21 cellular contexts compared by ENCODE assay signal in genomic region chr19:19212866-19213265, GRCh38. TPM values are rescaled to one million over a fixed set of nuclear protein-coding genes. Genes with fewer than 3 reads are reported as not detected.
A peak's percentile ranks its signal among the peaks of the same experiment; 100 is the strongest.
DNase-seq lines count a peak whose midpoint lies in the region; ATAC-seq, FAIRE-seq and TF ChIP-seq lines count a peak whose summit lies in the region.
"Had no signal": no experiment of that assay in that cellular context is flagged by ENCODE, and none has a peak within 500 bp of the region (broad histone marks: within the 10 kb centered on the region; RNA-seq: fewer than 3 reads in every experiment).

No MANE protein-coding gene starts in this region.

- no peak overlapping the region for H3K4me2 ChIP-seq in osteoblast (ENCODE audit: insufficient read depth, low read length)
- H3K4me2 ChIP-seq: A549 had no signal

- no peak overlapping the region for H2AFZ ChIP-seq in osteoblast (ENCODE audit: low read length)
- H2AFZ ChIP-seq: GM23248 had no signal

- peaks cover 83% of the 10 kb centered on the region for H3K27me3 Mint-ChIP-seq in WTC11 (ENCODE audit: low read depth)

- DNase-seq in WTC11 (ENCODE audit: low spot score) (no peak), osteoblast (ENCODE audit: insufficient read length, low spot score, missing footprints) (peak; percentile 66), NCI-H2029 treated with DMSO at 0.1 percent for 48 hours (lab: John Stamatoyannopoulos, UW) (no peak), right cardiac atrium (no peak), UCSD-AML1 (lab: John Stamatoyannopoulos, UW; ENCODE audit: unreplicated experiment) (no peak), small intestine (no peak)
- DNase-seq: BE2C; Caco-2; CD4-positive, alpha-beta memory T cell; DMS53; GF-D8; GM23248; HCEC 1CT; HFFc6 had no signal

- H3K9ac ChIP-seq in iPS-20b (ENCODE audit: low read depth, low read length) = no peak overlapping the region
- H3K9ac ChIP-seq: GM23248 had no signal

- FAIRE-seq in small intestine (lab: Jason Lieb, UNC) = no peak
- FAIRE-seq: A549, HTR-8/SVneo, K562 had no signal

- no peaks in the 10 kb centered on the region for H3K79me2 ChIP-seq in osteoblast (ENCODE audit: insufficient read depth, low read length)

- ATAC-seq in WTC11 (no peak), right cardiac atrium (no peak)
- ATAC-seq: K562 had no signal

- H3K27ac ChIP-seq in ectodermal cell (ENCODE audit: insufficient read depth, low read depth, low read length, poor library complexity, severe bottlenecking) (no peak overlapping the region), iPS-20b (ENCODE audit: low read length) (no peak overlapping the region), osteoblast (ENCODE audit: low read depth, low read length) (no peak overlapping the region), right cardiac atrium (ENCODE audit: low read length) (no peak overlapping the region), small intestine (ENCODE audit: low read depth in 1 of 2, low read length in 1 of 2) (no peak overlapping the region)
- H3K27ac ChIP-seq: A549, C4-2B, GM23248 had no signal

- H3K4me3 Mint-ChIP-seq in WTC11 = peak overlapping the region; percentile 70
- H3K4me3 Mint-ChIP-seq: CD4-positive, alpha-beta memory T cell; HFFc6 had no signal

- H3K27me3 ChIP-seq in ectodermal cell (ENCODE audit: control insufficient read depth, insufficient read depth, low read length, poor library complexity, severe bottlenecking) = peaks cover 63% of the 10 kb centered on the region
- peaks cover 73% of the 10 kb centered on the region for H3K27me3 ChIP-seq in iPS-20b (ENCODE audit: insufficient read depth, low read length)
- H3K27me3 ChIP-seq in osteoblast (ENCODE audit: insufficient read depth, low read length) = peaks cover 24% of the 10 kb centered on the region
- no peaks in the 10 kb centered on the region for H3K27me3 ChIP-seq in right cardiac atrium (ENCODE audit: control insufficient read depth, insufficient read depth)
- peaks cover 10 to 21% of the 10 kb centered on the region in 2 donors for H3K27me3 ChIP-seq in small intestine (ENCODE audit: control insufficient read depth in 2 of 2, insufficient read depth in 2 of 2, low read length in 2 of 2)

- H3K4me1 Mint-ChIP-seq in WTC11 = peaks cover 14% of the 10 kb centered on the region

- no peaks in the 10 kb centered on the region for H3K36me3 Mint-ChIP-seq in WTC11
- H3K36me3 Mint-ChIP-seq: CD4-positive, alpha-beta memory T cell had no signal

- H3K4me3 ChIP-seq in ectodermal cell (ENCODE audit: insufficient read depth, low read depth, low read length) (peak overlapping the region; percentile 42), iPS-20b (ENCODE audit: low read length) (peak overlapping the region; percentile 73; the same call in 1 of the 2 replicates), osteoblast (ENCODE audit: insufficient read depth, low read length) (no peak overlapping the region), right cardiac atrium (ENCODE audit: low read length) (no peak overlapping the region), small intestine (ENCODE audit: low read depth in 1 of 2, low read length in 2 of 2) (no peak overlapping the region)
- H3K4me3 ChIP-seq: A549, GM23248, K562 had no signal

- H3K27ac Mint-ChIP-seq in WTC11 = no peak overlapping the region
- H3K27ac Mint-ChIP-seq: CD4-positive, alpha-beta memory T cell; HFFc6 had no signal

- CTCF ChIA-PET in WTC11 (lab: Charles Lee) = no interaction called here

- 15 to 17% methylated on average over 8 of the region's 8 CpGs for WGBS in ectodermal cell, 2 experiments
- WGBS in right cardiac atrium = 10% methylated on average over 8 of the region's 8 CpGs
- WGBS in small intestine, 3 donors = 7 to 14% (median 14%) methylated on average over 6 to 8 of the region's 8 CpGs

- no peaks in the 10 kb centered on the region for H3K9me3 Mint-ChIP-seq in WTC11

- POLR2A ChIA-PET in WTC11 (lab: Charles Lee) = no interaction called here

- H3K36me3 ChIP-seq in ectodermal cell (ENCODE audit: control insufficient read depth, insufficient read depth, low read length) = no peaks in the 10 kb centered on the region
- no peaks in the 10 kb centered on the region for H3K36me3 ChIP-seq in iPS-20b (ENCODE audit: insufficient read depth, low read depth, low read length)
- H3K36me3 ChIP-seq in osteoblast (ENCODE audit: insufficient read depth, low read length) = no peaks in the 10 kb centered on the region
- no peaks in the 10 kb centered on the region for H3K36me3 ChIP-seq in small intestine (ENCODE audit: control insufficient read depth in 2 of 2, insufficient read depth in 2 of 2, low read length in 2 of 2)
- H3K36me3 ChIP-seq: BE2C had no signal

- intact Hi-C loops in right cardiac atrium (cut with DNase I) = no loop called here

- H4K20me1 ChIP-seq in osteoblast (ENCODE audit: insufficient read depth, low read length) = peaks cover 7% of the 10 kb centered on the region

- H3K9me3 ChIP-seq in ectodermal cell (ENCODE audit: control insufficient read depth, low read length) (no peaks in the 10 kb centered on the region), iPS-20b (ENCODE audit: insufficient read depth, low read depth, low read length) (no peaks in the 10 kb centered on the region), osteoblast (ENCODE audit: low read depth, low read length) (no peaks in the 10 kb centered on the region), right cardiac atrium (ENCODE audit: control insufficient read depth, low read length) (no peaks in the 10 kb centered on the region), small intestine (ENCODE audit: control insufficient read depth, low read depth) (no peaks in the 10 kb centered on the region)
- H3K9me3 ChIP-seq: A549, BE2C, Caco-2 had no signal

- TF ChIP-seq CTCF in WTC11 (IDR thresholded peaks at IDR 0.05) = no peak
- no peak for TF ChIP-seq CTCF in osteoblast (IDR thresholded peaks at IDR 0.05; ENCODE audit: extremely low read depth, low read depth, low read length)

- H3K4me1 ChIP-seq in ectodermal cell (ENCODE audit: control insufficient read depth, insufficient read depth, low read length) = peaks cover 6% of the 10 kb centered on the region
- H3K4me1 ChIP-seq in iPS-20b (ENCODE audit: insufficient read depth, low read length) = no peaks in the 10 kb centered on the region
- no peaks in the 10 kb centered on the region for H3K4me1 ChIP-seq in osteoblast (ENCODE audit: insufficient read depth, low read length)
- H3K4me1 ChIP-seq in right cardiac atrium (ENCODE audit: control insufficient read depth, insufficient read depth, low read length) = no peaks in the 10 kb centered on the region
- no peaks in the 10 kb centered on the region for H3K4me1 ChIP-seq in small intestine (ENCODE audit: control insufficient read depth in 2 of 2, insufficient read depth in 1 of 2, low read depth in 1 of 2, low read length in 1 of 2)
- H3K4me1 ChIP-seq: A549, BE2C, Caco-2 had no signal

TF ChIP-seq in WTC11, 78 proteins besides CTCF, POLR2A, EP300 and RAD21 (continues in another document):
- TF ChIP-seq ATF2 (CRISPR knock-in tag; IDR thresholded peaks at IDR 0.05; ENCODE audit: borderline replicate concordance, low read depth) = no peak

RNA-seq across cellular contexts. Expression of gene NCAN, which starts 1.1 kb away (rescaled TPM):
- total RNA-seq in WTC11 (2021) (1.9 to 3.0 TPM (median 2.5 TPM) in 3 replicates), osteoblast (under 0.01 TPM in 1 of 2 replicates, not detected in the other), right cardiac atrium (not detected)
- polyA plus RNA-seq in ectodermal cell (2013, experiment 1 of 4) = 16.0 TPM
- polyA plus RNA-seq in ectodermal cell (2013, experiment 2 of 4) = 17.3 TPM
- polyA plus RNA-seq in ectodermal cell (2013, experiment 3 of 4) = 11.9 TPM
- 16.5 TPM for polyA plus RNA-seq in ectodermal cell (2013, experiment 4 of 4)
- polyA plus RNA-seq in right cardiac atrium (not detected), small intestine (under 1 TPM in 2 of 3 donors, not detected in 1; 0.16 to 0.27 TPM)
- total RNA-seq: Caco-2; CD4-positive, alpha-beta memory T cell; GM23248; HFFc6 had no signal
- polyA plus RNA-seq: AG04450; CD4-positive, alpha-beta memory T cell; GM23248; K562 had no signal

RNA-seq across cellular contexts. Expression of gene NR2C2AP, which starts 9.7 kb away (rescaled TPM):
- total RNA-seq in WTC11 (2021) = 22.7 to 24.9 TPM (median 23.4 TPM) in 3 replicates
- 12.8 TPM for polyA plus RNA-seq in ectodermal cell (2013, experiment 1 of 4)
- polyA plus RNA-seq in ectodermal cell (2013, experiment 2 of 4) = 9.9 TPM
- 7.7 TPM for polyA plus RNA-seq in ectodermal cell (2013, experiment 3 of 4)
- 9.3 TPM for polyA plus RNA-seq in ectodermal cell (2013, experiment 4 of 4)
- total RNA-seq in osteoblast = 6.2 and 6.5 TPM in 2 replicates
- 1 to 10 TPM; 6.4 to 10.0 (median 6.7) TPM for total RNA-seq in right cardiac atrium
- polyA plus RNA-seq in right cardiac atrium = 8.1 TPM
- 10 to 100 TPM in 2 of 3 donors, 1 to 10 TPM in 1; 8.1 to 22.9 (median 14.6) TPM for polyA plus RNA-seq in small intestine

RNA-seq across cellular contexts. Expression of gene RFXANK, which starts 20.8 kb away (rescaled TPM):
- total RNA-seq in WTC11 (2021) (78.1 to 87.1 TPM (median 78.7 TPM) in 3 replicates), osteoblast (37.4 and 47.4 TPM in 2 replicates), right cardiac atrium (10 to 100 TPM; 35.2 to 46.1 (median 44.7) TPM)
- 97.4 TPM for polyA plus RNA-seq in ectodermal cell (2013, experiment 1 of 4)
- 106 TPM for polyA plus RNA-seq in ectodermal cell (2013, experiment 2 of 4)
- 75.9 TPM for polyA plus RNA-seq in ectodermal cell (2013, experiment 3 of 4)
- polyA plus RNA-seq in ectodermal cell (2013, experiment 4 of 4) = 89.9 TPM
- polyA plus RNA-seq in right cardiac atrium (55.0 TPM), small intestine (100 to 1,000 TPM in 2 of 3 donors, 10 to 100 TPM in 1; 89.4 to 149 (median 119) TPM)

RNA-seq across cellular contexts. Expression of gene BORCS8, which starts 20.9 kb away (rescaled TPM):
- total RNA-seq in WTC11 (2021) (18.4 to 24.2 TPM (median 20.9 TPM) in 3 replicates), osteoblast (16.2 and 17.4 TPM in 2 replicates), right cardiac atrium (10 to 100 TPM; 27.5 to 33.2 (median 31.3) TPM)
- 21.5 TPM for polyA plus RNA-seq in ectodermal cell (2013, experiment 1 of 4)
- 19.8 TPM for polyA plus RNA-seq in ectodermal cell (2013, experiment 2 of 4)
- polyA plus RNA-seq in ectodermal cell (2013, experiment 3 of 4) = 13.6 TPM
- polyA plus RNA-seq in ectodermal cell (2013, experiment 4 of 4) = 17.3 TPM
- polyA plus RNA-seq in right cardiac atrium (30.3 TPM), small intestine (10 to 100 TPM; 15.1 to 24.7 (median 21.5) TPM)

RNA-seq across cellular contexts. Expression of gene MEF2B, which starts 42.8 kb away (rescaled TPM):
- 1.3 to 1.7 TPM (median 1.7 TPM) in 3 replicates for total RNA-seq in WTC11 (2021)
- 0.63 TPM for polyA plus RNA-seq in ectodermal cell (2013, experiment 1 of 4)
- 1.6 TPM for polyA plus RNA-seq in ectodermal cell (2013, experiment 2 of 4)
- 0.80 TPM for polyA plus RNA-seq in ectodermal cell (2013, experiment 3 of 4)
- polyA plus RNA-seq in ectodermal cell (2013, experiment 4 of 4) = 0.32 TPM
- 0.29 and 0.36 TPM in 2 replicates for total RNA-seq in osteoblast
- 1 to 10 TPM in 1 of 4 donors, under 1 TPM in 3; 0.42 to 1.1 (median 0.47) TPM for total RNA-seq in right cardiac atrium
- polyA plus RNA-seq in right cardiac atrium = 0.23 TPM
- 1 to 10 TPM; 1.5 to 3.2 (median 2.5) TPM for polyA plus RNA-seq in small intestine

Comparison
In these comparisons a context has a peak if more than half of its experiments do, and no peak if none do; other contexts are left out.
1. H3K4me3 ChIP-seq: peak in ectodermal cell (single experiment) and iPS-20b (single experiment); none in osteoblast (single experiment), right cardiac atrium (single experiment) and small intestine (0 of 2).